ENCODE assay signal across 8 cellular contexts in genomic region chr2:105114551-105114950, GRCh38.
DNase-seq lines count a peak whose midpoint lies in the region; ATAC-seq and TF ChIP-seq lines count a peak whose summit lies in the region.

No MANE protein-coding gene starts in this region.

- H3K9me3 ChIP-seq in RWPE2 (ENCODE audit: severe bottlenecking) (no peaks in the 10 kb centered on the region), neural cell (ENCODE audit: low read length) (no peaks in the 10 kb centered on the region)

- no peaks in the 10 kb centered on the region for H3K79me2 ChIP-seq in neural cell (replicated peaks; ENCODE audit: insufficient read depth, low read length)

- no peaks in the 10 kb centered on the region for H3F3A ChIP-seq in neural cell (ENCODE audit: insufficient read depth, low read length, poor library complexity, severe bottlenecking)

- H3K27me3 ChIP-seq in RWPE2 (ENCODE audit: insufficient read depth, poor library complexity, severe bottlenecking) (no peaks in the 10 kb centered on the region), neural cell (ENCODE audit: insufficient read depth, low read depth, low read length) (no peaks in the 10 kb centered on the region)

- no peak overlapping the region for H3K4me3 ChIP-seq in GM12875 (ENCODE audit: low read depth, low read length)
- H3K4me3 ChIP-seq in LNCaP clone FGC (ENCODE audit: low read depth, low read length) = no peak overlapping the region
- H3K4me3 ChIP-seq in RWPE2 (ENCODE audit: severe bottlenecking) = no peak overlapping the region
- H3K4me3 ChIP-seq in neural cell (ENCODE audit: low read length) = no peak overlapping the region

- H3K4me1 ChIP-seq in RWPE2 (ENCODE audit: insufficient read depth, poor library complexity, severe bottlenecking) = no peaks in the 10 kb centered on the region

- no peaks in the 10 kb centered on the region for H3K9me2 ChIP-seq in neural cell (ENCODE audit: insufficient read depth, low read length)

- H3K4me2 ChIP-seq in neural cell (ENCODE audit: low read length) = no peak overlapping the region

- TF ChIP-seq CTCF in GM12875 (IDR thresholded peaks at IDR 0.05; ENCODE audit: borderline replicate concordance, insufficient read depth, low read depth, low read length) = peak; percentile 49; the same call in 1 of the 2 replicates
- peak; percentile 63 for TF ChIP-seq CTCF in LNCaP clone FGC (IDR thresholded peaks at IDR 0.05; ENCODE audit: control insufficient read depth, extremely low read depth, insufficient read depth)
- peak; percentile 85 for TF ChIP-seq CTCF in RWPE2 (IDR thresholded peaks at IDR 0.05; ENCODE audit: poor library complexity, severe bottlenecking)
- TF ChIP-seq CTCF in neural cell (IDR thresholded peaks at IDR 0.05; ENCODE audit: poor library complexity, severe bottlenecking) = peak; percentile 95

- H3K27ac ChIP-seq in RWPE2 (ENCODE audit: poor library complexity, severe bottlenecking) = no peak overlapping the region
- H3K27ac ChIP-seq in neural cell (ENCODE audit: low read length) = no peak overlapping the region

- no peak for TF ChIP-seq EP300 in neural cell (conservative IDR thresholded peaks at IDR 0.05; ENCODE audit: poor library complexity, severe bottlenecking)

- ATAC-seq in RWPE2 (ENCODE audit: low read depth) (peak; percentile 59), HG03469 (IDR thresholded peaks at IDR 0.05; ENCODE audit: unreplicated experiment) (no peak), HG03565 (IDR thresholded peaks at IDR 0.05; ENCODE audit: unreplicated experiment) (no peak)

- H3K9ac ChIP-seq in neural cell (ENCODE audit: low read length) = no peak overlapping the region

- no peak overlapping the region for H2AFZ ChIP-seq in neural cell (ENCODE audit: low read depth, low read length)

- H3K36me3 ChIP-seq in RWPE2 (ENCODE audit: low read depth) (no peaks in the 10 kb centered on the region), neural cell (ENCODE audit: insufficient read depth, low read length) (no peaks in the 10 kb centered on the region)

- TF ChIP-seq RAD21 in neural cell (conservative IDR thresholded peaks at IDR 0.05) = peak; percentile 97

- no peak for TF ChIP-seq POLR2A in erythroblast (IDR thresholded peaks at IDR 0.05; ENCODE audit: low read length)

- H4K20me1 ChIP-seq in neural cell (ENCODE audit: insufficient read depth) = no peaks in the 10 kb centered on the region

- DNase-seq in A172 (ENCODE audit: low spot score) = peak; percentile 85
- DNase-seq in LNCaP clone FGC (ENCODE audit: low read depth) = no peak
- no peak for DNase-seq in RWPE2 (ENCODE audit: low spot score)
- DNase-seq in erythroblast (lab: John Stamatoyannopoulos, UW) = peak; percentile 48 to 63

TF ChIP-seq in neural cell, 6 proteins besides CTCF, POLR2A, EP300 and RAD21:
- TF ChIP-seq POLR2AphosphoS5 (IDR thresholded peaks at IDR 0.05) = no peak
- peak; percentile 98 for TF ChIP-seq SMC3 (conservative IDR thresholded peaks at IDR 0.05; ENCODE audit: poor library complexity)

Comparison
In these comparisons a context has a peak if more than half of its experiments do, and no peak if none do; other contexts are left out.
1. DNase-seq: peak in A172 (single experiment) and erythroblast (2 of 2); none in LNCaP clone FGC (single experiment) and RWPE2 (single experiment).
2. Peak in every context shown above with its lines, with median percentiles within 50 percentile points of each other: CTCF ChIP-seq.